Comparison of ENCODE assay signal across 18 cellular contexts in the genomic region with DNA sequence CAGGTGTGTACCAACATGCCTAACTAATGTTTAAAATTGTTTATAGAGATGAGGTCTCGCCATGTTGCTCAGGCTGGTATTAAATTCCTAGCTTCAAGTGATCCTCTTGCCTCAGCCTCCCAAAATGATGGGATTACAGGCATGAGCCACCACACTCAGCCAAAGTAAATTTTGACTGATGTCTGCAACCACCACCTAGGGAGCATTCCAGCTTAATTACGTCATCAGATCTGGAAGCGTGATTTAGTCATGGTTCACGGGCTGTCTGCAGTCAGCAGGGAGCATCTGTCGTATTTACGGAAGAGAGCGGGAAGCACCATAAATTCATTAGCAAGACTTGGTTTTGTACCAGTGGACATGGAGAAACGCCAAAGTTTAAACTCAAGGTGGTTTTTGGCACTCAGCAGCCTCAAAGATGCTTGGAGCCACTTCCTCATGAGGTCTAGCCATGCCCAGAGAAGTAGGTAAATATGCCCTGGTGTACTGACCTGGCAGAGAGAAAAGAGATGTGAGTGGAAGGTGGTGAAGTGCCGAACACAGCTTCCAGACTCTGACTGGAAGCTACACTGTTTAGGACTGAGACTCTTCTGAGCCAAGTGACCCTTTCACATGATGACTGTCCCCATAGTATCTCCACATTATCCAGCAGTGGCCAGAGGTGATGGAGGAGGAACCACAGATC.
DNase-seq lines count a peak whose midpoint lies in the region; FAIRE-seq and TF ChIP-seq lines count a peak whose summit lies in the region.
"Had no signal": no experiment of that assay in that cellular context is flagged by ENCODE, and none has a peak within 500 bp of the region (broad histone marks: within the 10 kb centered on the region; RNA-seq: fewer than 3 reads in every experiment).

No MANE protein-coding gene starts in this region.

- H3K36me3 ChIP-seq in breast epithelium (no peaks in the 10 kb centered on the region), suprapubic skin (no peaks in the 10 kb centered on the region)
- H3K36me3 ChIP-seq: brain microvascular endothelial cell, heart right ventricle, pancreas had no signal

- FAIRE-seq in urothelium cell line (lab: Jason Lieb, UNC), result peak; percentile 52
- FAIRE-seq: GM19239, keratinocyte, pancreas had no signal

- POLR2A ChIA-PET in MCF 10A (lab: Yijun Ruan, JAX), result no interaction called here
- POLR2A ChIA-PET in activated CD4-positive, alpha-beta T cell treated with anti-CD3 and anti-CD28 coated beads, Interleukin-2, amount 10 ng/mL, durations not matched to agents 7 days and 5 days (lab: Charles Lee), result no interaction called here

- no peaks in the 10 kb centered on the region for H3K27me3 Mint-ChIP-seq in MCF 10A (ENCODE audit: insufficient read depth, unreplicated experiment)
- no peaks in the 10 kb centered on the region for H3K27me3 Mint-ChIP-seq in activated T-cell treated with anti-CD3 and anti-CD28 coated beads, Interleukin-2, amount 50 U/mL, for 24 hours
- no peaks in the 10 kb centered on the region for H3K27me3 Mint-ChIP-seq in activated CD4-positive, alpha-beta T cell treated with anti-CD3 and anti-CD28 coated beads, Interleukin-2, amount 10 ng/mL, durations not matched to agents 7 days and 5 days
- H3K27me3 Mint-ChIP-seq: activated B cell treated with CpG ODN at 0.5 μM for 24 hours; activated CD8-positive, alpha-beta memory T cell treated with anti-CD3 and anti-CD28 coated beads, Interleukin-2, amount 10 ng/mL, durations not matched to agents 7 days and 5 days had no signal

- 40% methylated on average over 9 of the region's 9 CpGs for WGBS in suprapubic skin

- BruUV-seq in MCF 10A (replicated peaks; lab: Mats Ljungman, UMichigan), result no TSS peak

- H3K4me1 ChIP-seq in breast epithelium (no peaks in the 10 kb centered on the region), suprapubic skin (no peaks in the 10 kb centered on the region)
- H3K4me1 ChIP-seq: heart right ventricle, pancreas had no signal

- H3K4me3 ChIP-seq in breast epithelium (no peak overlapping the region), epithelial cell of esophagus (ENCODE audit: low read length) (no peak overlapping the region), suprapubic skin (no peak overlapping the region)
- H3K4me3 ChIP-seq: heart right ventricle, pancreas had no signal

- H3K27me3 ChIP-seq in breast epithelium (no peaks in the 10 kb centered on the region), suprapubic skin (no peaks in the 10 kb centered on the region)
- H3K27me3 ChIP-seq: brain microvascular endothelial cell, heart right ventricle, pancreas had no signal

- intact Hi-C loops in MCF 10A (cut with micrococcal nuclease) (no loop called here), breast epithelium (cut with DNase I; ENCODE audit: low total_unique reads) (no loop called here)

- DNase-seq in MCF 10A (ENCODE audit: unreplicated experiment) (peak; percentile 78), breast epithelium (ENCODE audit: low spot score in 2 of 2) (no peak), NCI-H69 (lab: John Stamatoyannopoulos, UW) (peak; percentile 77), epithelial cell of esophagus (ENCODE audit: low read depth) (peak; percentile 34), urothelium cell line (ENCODE audit: low spot score) (peak; percentile 66), suprapubic skin (ENCODE audit: low spot score in 2 of 2) (no peak)
- no peak for DNase-seq in activated T-cell treated with anti-CD3 and anti-CD28 coated beads, Interleukin-2, amount 50 U/mL, for 24 hours
- no peak for DNase-seq in activated CD4-positive, alpha-beta T cell treated with anti-CD3 and anti-CD28 coated beads, Interleukin-2, amount 10 ng/mL, durations not matched to agents 7 days and 5 days
- DNase-seq: activated B cell treated with CpG ODN at 0.5 μM for 24 hours; activated CD8-positive, alpha-beta memory T cell treated with anti-CD3 and anti-CD28 coated beads, Interleukin-2, amount 10 ng/mL, durations not matched to agents 7 days and 5 days; brain microvascular endothelial cell; heart right ventricle; NCI-H146; NCI-H526 treated with DMSO at 0.1 percent for 48 hours; pancreas; stimulated activated naive CD4-positive, alpha-beta T cell treated with Interleukin-2 at 50 U/mL for 16 hours had no signal

- H3K4me3 Mint-ChIP-seq in MCF 10A (ENCODE audit: unreplicated experiment), result no peak overlapping the region
- no peak overlapping the region for H3K4me3 Mint-ChIP-seq in activated T-cell treated with anti-CD3 and anti-CD28 coated beads, Interleukin-2, amount 50 U/mL, for 24 hours
- H3K4me3 Mint-ChIP-seq in activated CD4-positive, alpha-beta T cell treated with anti-CD3 and anti-CD28 coated beads, Interleukin-2, amount 10 ng/mL, durations not matched to agents 7 days and 5 days, result no peak overlapping the region
- H3K4me3 Mint-ChIP-seq: activated B cell treated with CpG ODN at 0.5 μM for 24 hours; activated CD8-positive, alpha-beta memory T cell treated with anti-CD3 and anti-CD28 coated beads, Interleukin-2, amount 10 ng/mL, durations not matched to agents 7 days and 5 days had no signal

- peaks cover 18% of the 10 kb centered on the region for H3K9me3 Mint-ChIP-seq in MCF 10A (ENCODE audit: unreplicated experiment)
- H3K9me3 Mint-ChIP-seq in activated T-cell treated with anti-CD3 and anti-CD28 coated beads, Interleukin-2, amount 50 U/mL, for 24 hours, result peaks cover 17% of the 10 kb centered on the region
- H3K9me3 Mint-ChIP-seq in activated CD4-positive, alpha-beta T cell treated with anti-CD3 and anti-CD28 coated beads, Interleukin-2, amount 10 ng/mL, durations not matched to agents 7 days and 5 days, result no peaks in the 10 kb centered on the region

- no peaks in the 10 kb centered on the region for H3K36me3 Mint-ChIP-seq in MCF 10A (ENCODE audit: insufficient read depth, unreplicated experiment)
- no peaks in the 10 kb centered on the region for H3K36me3 Mint-ChIP-seq in activated T-cell treated with anti-CD3 and anti-CD28 coated beads, Interleukin-2, amount 50 U/mL, for 24 hours (ENCODE audit: low read depth)
- H3K36me3 Mint-ChIP-seq in activated CD4-positive, alpha-beta T cell treated with anti-CD3 and anti-CD28 coated beads, Interleukin-2, amount 10 ng/mL, durations not matched to agents 7 days and 5 days (ENCODE audit: low read depth), result no peaks in the 10 kb centered on the region
- H3K36me3 Mint-ChIP-seq: activated CD8-positive, alpha-beta memory T cell treated with anti-CD3 and anti-CD28 coated beads, Interleukin-2, amount 10 ng/mL, durations not matched to agents 7 days and 5 days had no signal

- CTCF ChIA-PET in MCF 10A (lab: Yijun Ruan, JAX), result interaction anchor here (0.6 to 2.1 kb wide), 3 partner anchors 13 to 729 kb away, joined by 3 to 6 read pairs (median 3); no protein-coding TSS in a partner anchor
- CTCF ChIA-PET in activated CD4-positive, alpha-beta T cell treated with anti-CD3 and anti-CD28 coated beads, Interleukin-2, amount 10 ng/mL, durations not matched to agents 7 days and 5 days (lab: Charles Lee), result no interaction called here

- TF ChIP-seq EP300 in suprapubic skin (IDR thresholded peaks at IDR 0.05), result no peak

- no peak for TF ChIP-seq POLR2A in breast epithelium (IDR thresholded peaks at IDR 0.05)
- TF ChIP-seq POLR2A in suprapubic skin (IDR thresholded peaks at IDR 0.05), result no peak

- H3K9me3 ChIP-seq in breast epithelium (no peaks in the 10 kb centered on the region), suprapubic skin (peaks cover 3% of the 10 kb centered on the region)
- H3K9me3 ChIP-seq: pancreas had no signal

- no peak for TF ChIP-seq CTCF in MCF 10A (IDR thresholded peaks at IDR 0.05; ENCODE audit: unreplicated experiment)
- no peak for TF ChIP-seq CTCF in breast epithelium (IDR thresholded peaks at IDR 0.05)
- TF ChIP-seq CTCF in epithelial cell of esophagus (IDR thresholded peaks at IDR 0.05; ENCODE audit: insufficient read depth, low read depth, low read length, missing control alignments), result no peak
- TF ChIP-seq CTCF in suprapubic skin (IDR thresholded peaks at IDR 0.05), result no peak

- H3K4me1 Mint-ChIP-seq in MCF 10A (ENCODE audit: insufficient read depth, unreplicated experiment), result no peaks in the 10 kb centered on the region
- H3K4me1 Mint-ChIP-seq in activated T-cell treated with anti-CD3 and anti-CD28 coated beads, Interleukin-2, amount 50 U/mL, for 24 hours (ENCODE audit: low read depth), result no peaks in the 10 kb centered on the region
- H3K4me1 Mint-ChIP-seq in activated CD4-positive, alpha-beta T cell treated with anti-CD3 and anti-CD28 coated beads, Interleukin-2, amount 10 ng/mL, durations not matched to agents 7 days and 5 days, result no peaks in the 10 kb centered on the region
- H3K4me1 Mint-ChIP-seq: activated B cell treated with CpG ODN at 0.5 μM for 24 hours; activated CD8-positive, alpha-beta memory T cell treated with anti-CD3 and anti-CD28 coated beads, Interleukin-2, amount 10 ng/mL, durations not matched to agents 7 days and 5 days had no signal

- H3K27ac Mint-ChIP-seq in MCF 10A (ENCODE audit: low read depth, unreplicated experiment), result no peak overlapping the region
- no peak overlapping the region for H3K27ac Mint-ChIP-seq in activated T-cell treated with anti-CD3 and anti-CD28 coated beads, Interleukin-2, amount 50 U/mL, for 24 hours
- no peak overlapping the region for H3K27ac Mint-ChIP-seq in activated CD4-positive, alpha-beta T cell treated with anti-CD3 and anti-CD28 coated beads, Interleukin-2, amount 10 ng/mL, durations not matched to agents 7 days and 5 days
- H3K27ac Mint-ChIP-seq: activated B cell treated with CpG ODN at 0.5 μM for 24 hours; activated CD8-positive, alpha-beta memory T cell treated with anti-CD3 and anti-CD28 coated beads, Interleukin-2, amount 10 ng/mL, durations not matched to agents 7 days and 5 days had no signal

- no peak overlapping the region for H3K27ac ChIP-seq in breast epithelium
- H3K27ac ChIP-seq in suprapubic skin, result no peak overlapping the region
- H3K27ac ChIP-seq: brain microvascular endothelial cell, heart right ventricle, pancreas had no signal

Comparison
In these comparisons a context has a peak if more than half of its experiments do, and no peak if none do; other contexts are left out.
1. DNase-seq: peak in MCF 10A (single experiment), NCI-H69 (single experiment), epithelial cell of esophagus (single experiment) and urothelium cell line (single experiment); none in breast epithelium (0 of 2), suprapubic skin (0 of 2), activated T-cell treated with anti-CD3 and anti-CD28 coated beads, Interleukin-2, amount 50 U/mL, for 24 hours (single experiment) and activated CD4-positive, alpha-beta T cell treated with anti-CD3 and anti-CD28 coated beads, Interleukin-2, amount 10 ng/mL, durations not matched to agents 7 days and 5 days (single experiment).